1 cellular context compared by ENCODE assay signal in genomic region chr21:16186742-16187141, GRCh38.
TF ChIP-seq lines count a peak whose summit lies in the region.

No MANE protein-coding gene starts in this region.

TF ChIP-seq in HepG2, 621 proteins besides CTCF, POLR2A, EP300 and RAD21 (continued from another document):
- TF ChIP-seq ZNF687 (CRISPR knock-in tag; IDR thresholded peaks at IDR 0.05) = no peak
- TF ChIP-seq ZBTB26 (CRISPR knock-in tag; IDR thresholded peaks at IDR 0.05; ENCODE audit: borderline replicate concordance) = no peak
- no peak for TF ChIP-seq TAF15 (IDR thresholded peaks at IDR 0.05; ENCODE audit: low read depth, low read length, poor library complexity, severe bottlenecking)
- TF ChIP-seq HNRNPH1 (optimal IDR thresholded peaks at IDR 0.05; ENCODE audit: low read depth, low read length) = no peak
- TF ChIP-seq HOXA7 (CRISPR knock-in tag; IDR thresholded peaks at IDR 0.05) = no peak
- no peak for TF ChIP-seq NRL (CRISPR knock-in tag; IDR thresholded peaks at IDR 0.05; ENCODE audit: borderline replicate concordance)
- TF ChIP-seq ZNF101 (CRISPR knock-in tag; IDR thresholded peaks at IDR 0.05; ENCODE audit: borderline replicate concordance, low read depth) = no peak
